Comparison of ENCODE assay signal across 8 cellular contexts in the genomic region with DNA sequence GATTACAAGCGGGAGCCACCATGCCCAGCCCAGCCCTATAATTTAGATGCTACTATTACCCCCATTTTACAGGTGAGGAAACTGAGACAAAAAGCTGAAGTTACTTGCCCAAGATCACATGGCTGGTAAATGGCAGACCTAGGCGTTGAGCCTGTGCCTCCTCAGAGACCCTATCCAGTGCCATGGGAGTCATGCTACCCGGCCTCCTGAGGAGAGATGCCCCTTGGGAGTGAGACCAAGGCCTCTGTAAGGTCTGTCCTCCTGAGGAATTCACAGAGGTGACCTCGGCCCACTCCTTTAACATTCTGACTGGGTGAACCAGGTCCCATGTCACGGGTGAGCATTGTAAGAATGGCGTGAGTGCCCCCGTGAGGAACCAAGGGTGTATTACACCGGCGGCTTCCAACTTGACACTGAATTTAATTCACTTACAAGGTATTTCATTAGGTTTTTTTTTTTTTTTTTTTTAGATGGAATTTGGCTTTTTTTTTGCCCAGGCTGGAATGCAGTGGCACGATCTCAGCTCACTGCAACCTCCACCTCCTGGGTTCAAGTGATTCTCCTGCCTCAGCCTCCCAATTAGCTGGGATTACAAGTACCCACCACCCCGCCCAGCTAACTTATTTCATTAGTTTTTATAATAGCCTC.
DNase-seq lines count a peak whose midpoint lies in the region; ATAC-seq, FAIRE-seq and TF ChIP-seq lines count a peak whose summit lies in the region.

No MANE protein-coding gene starts in this region.

- in situ Hi-C loops in mammary epithelial cell (cut with MboI; ENCODE audit: low sequenced_read_pairs in 2 of 2), result loop anchor here in 1 of 2 donors (25.0 kb wide), 1 partner anchor 340 kb away; no protein-coding TSS in a partner anchor

- H3K4me1 ChIP-seq in mammary epithelial cell (ENCODE audit: insufficient read depth, low read length) (no peaks in the 10 kb centered on the region), kidney (ENCODE audit: control insufficient read depth in 1 of 2, insufficient read depth in 1 of 2, low read depth in 1 of 2, low read length in 2 of 2) (peaks cover 0 to 2% of the 10 kb centered on the region in 2 donors)

- no TSS peak for BruUV-seq in mammary epithelial cell (replicated peaks; lab: Mats Ljungman, UMichigan)

- H3K27ac ChIP-seq in mammary epithelial cell (ENCODE audit: insufficient read depth, low read depth, low read length), result no peak overlapping the region
- H3K27ac ChIP-seq in kidney (ENCODE audit: low read depth in 2 of 2, low read length in 2 of 2), result no peak overlapping the region

- H3K4me2 ChIP-seq in mammary epithelial cell (ENCODE audit: insufficient read depth, low read depth, low read length), result no peak overlapping the region

- no peaks in the 10 kb centered on the region for H4K20me1 ChIP-seq in mammary epithelial cell (ENCODE audit: insufficient read depth, low read length)

- H3K9ac ChIP-seq in mammary epithelial cell (ENCODE audit: insufficient read depth, low read length) (no peak overlapping the region), kidney (ENCODE audit: low read length in 2 of 2) (no peak overlapping the region)

- peaks cover 7% of the 10 kb centered on the region for H3K9me3 ChIP-seq in mammary epithelial cell (replicated peaks; ENCODE audit: insufficient read depth, low read length)
- H3K9me3 ChIP-seq in kidney (ENCODE audit: control insufficient read depth in 1 of 2, low read length in 2 of 2), result peaks cover 0 to 3% of the 10 kb centered on the region in 2 donors

- no peak for TF ChIP-seq POLR2A in NB4 (IDR thresholded peaks at IDR 0.05; ENCODE audit: extremely low read depth, insufficient read length)

- DNase-seq in NCI-H2081 (lab: John Stamatoyannopoulos, UW) (peak; percentile 41 to 51), NCI-H2081 treated with DMSO at 0.1 percent for 48 hours (lab: John Stamatoyannopoulos, UW) (no peak), NB4 (ENCODE audit: low read depth) (peak; percentile 83), mammary epithelial cell (peak; percentile 42), kidney (peak; percentile 81)
- DNase-seq in stimulated activated CD4-positive, alpha-beta T cell treated with anti-CD3 and anti-CD28 coated beads, Interleukin-1b, Interleukin-23, amount 100 ng/mL, for 4 hours (ENCODE audit: low read depth in 2 of 2), result peak; percentile 44 to 56

- no peak overlapping the region for H3K4me3 ChIP-seq in NB4 (ENCODE audit: low read depth, low read length)
- H3K4me3 ChIP-seq in WI38 (ENCODE audit: low read depth, low read length), result no peak overlapping the region
- no peak overlapping the region for H3K4me3 ChIP-seq in mammary epithelial cell (replicated peaks in 1 of 3; ENCODE audit: insufficient read depth in 1 of 3, low read depth in 2 of 3, low read length in 3 of 3)
- H3K4me3 ChIP-seq in kidney (ENCODE audit: low read length in 2 of 2), result no peak overlapping the region

- no peak for FAIRE-seq in kidney (lab: Jason Lieb, UNC)

- H3K36me3 ChIP-seq in mammary epithelial cell (ENCODE audit: insufficient read depth, low read length), result peaks cover 15% of the 10 kb centered on the region
- H3K36me3 ChIP-seq in kidney (ENCODE audit: control insufficient read depth in 1 of 2, insufficient read depth in 2 of 2, low read length in 2 of 2), result peaks cover 9 to 12% of the 10 kb centered on the region in 2 donors

- dilution Hi-C loops in mammary epithelial cell (cut with HindIII; ENCODE audit: low sequenced_read_pairs), result loop anchor here (10.0 kb wide), 1 partner anchor 393 kb away; no protein-coding TSS in a partner anchor

- intact Hi-C loops in mammary epithelial cell (cut with micrococcal nuclease), result loop anchor here (1.0 to 10.0 kb wide), 5 partner anchors 67 to 423 kb away; no protein-coding TSS in a partner anchor
- intact Hi-C loops in kidney (cut with DNase I), result loop anchor here (5.0 to 10.0 kb wide), 2 partner anchors 255 to 363 kb away; no protein-coding TSS in a partner anchor

- no peak for ATAC-seq in GM18517 (IDR thresholded peaks at IDR 0.05; ENCODE audit: unreplicated experiment)

- H3K79me2 ChIP-seq in mammary epithelial cell (ENCODE audit: insufficient read depth, low read length), result no peaks in the 10 kb centered on the region

- H2AFZ ChIP-seq in mammary epithelial cell (ENCODE audit: low read depth, low read length), result no peak overlapping the region

- H3K27me3 ChIP-seq in mammary epithelial cell (ENCODE audit: insufficient read depth, low read length), result no peaks in the 10 kb centered on the region

- 31% methylated on average over 10 of the region's 11 CpGs for whole genome bisulfite sequencing in mammary epithelial cell (ENCODE audit: low coverage, missing lambda C conversion rate)

- CTCF ChIA-PET in mammary epithelial cell (lab: Charles Lee; ENCODE audit: low non-redundant PET), result no interaction called here

- peak; percentile 77 for TF ChIP-seq CTCF in NB4 (IDR thresholded peaks at IDR 0.05; ENCODE audit: low read depth, low read length)
- peak; percentile 87 for TF ChIP-seq CTCF in WI38 (IDR thresholded peaks at IDR 0.05; ENCODE audit: low read depth, low read length)
- peak; percentile 77 to 79 for TF ChIP-seq CTCF in mammary epithelial cell (conservative IDR thresholded peaks at IDR 0.05 in 1 of 2, IDR thresholded peaks at IDR 0.05 in 1 of 2; ENCODE audit: extremely low read depth in 1 of 2, insufficient read depth in 1 of 2, low read depth in 1 of 2, low read length in 2 of 2)
- TF ChIP-seq CTCF in kidney (IDR thresholded peaks at IDR 0.05; ENCODE audit: borderline replicate concordance, extremely low read depth, insufficient read depth), result peak; percentile 89
